ENCODE assay signal across 8 cellular contexts in genomic region chr19:16628984-16629691, GRCh38. TPM values are rescaled to one million over a fixed set of nuclear protein-coding genes. Genes with fewer than 3 reads are reported as not detected.
DNase-seq lines count a peak whose midpoint lies in the region; TF ChIP-seq lines count a peak whose summit lies in the region.

No MANE protein-coding gene starts in this region.

- peaks cover 25 to 42% of the 10 kb centered on the region in 2 donors for H3K4me1 ChIP-seq in adrenal gland (replicated peaks in 1 of 2)
- H3K4me1 ChIP-seq in iPS DF 6.9 (ENCODE audit: control insufficient read depth, insufficient read depth, low read length) = no peaks in the 10 kb centered on the region

- TF ChIP-seq POLR2A in adrenal gland (IDR thresholded peaks at IDR 0.05) = peak in 1 of 2 donors; percentile 20

- WGBS in adrenal gland, 4 donors = 2 to 5% (median 4%) methylated on average over 14 to 23 of the region's 23 CpGs
- WGBS in iPS DF 6.9 (ENCODE audit: insufficient coverage, insufficient read length) = no CpG with 5 or more reads among the region's 23 CpGs

- H3K27ac ChIP-seq in adrenal gland = peak overlapping the region; percentile 87 to 99 (median 96)
- no peak overlapping the region for H3K27ac ChIP-seq in iPS DF 6.9 (ENCODE audit: low read length)
- H3K27ac ChIP-seq in skin epidermis = peak overlapping the region; percentile 83 to 99 (median 95)

- intact Hi-C loops in adrenal gland (cut with DNase I) = loop anchor here in 1 of 2 donors (10.0 kb wide), 1 partner anchor 54 kb away; the partner anchor contains the start of gene SLC35E1

- H3K9me3 ChIP-seq in adrenal gland (replicated peaks in 1 of 3) (no peaks in the 10 kb centered on the region), iPS DF 6.9 (ENCODE audit: control insufficient read depth, insufficient read depth, low read length) (no peaks in the 10 kb centered on the region)

- H3K27me3 ChIP-seq in adrenal gland = no peaks in the 10 kb centered on the region
- H3K27me3 ChIP-seq in iPS DF 6.9 (ENCODE audit: control insufficient read depth, insufficient read depth, low read length) = no peaks in the 10 kb centered on the region

- H3K4me3 ChIP-seq in adrenal gland (peak overlapping the region in 3 of 4 donors; percentile 60 to 87 (median 81)), iPS DF 6.9 (ENCODE audit: low read length) (peak overlapping the region; percentile 90; the same call in 1 of the 2 replicates), skin epidermis (peak overlapping the region; percentile 70 to 99 (median 93))

- peaks cover 0 to 22% of the 10 kb centered on the region in 2 donors for H3K36me3 ChIP-seq in adrenal gland (replicated peaks in 1 of 2)
- 0 out of 2 replicates have a peak, but pooled peaks cover 2% of the 10 kb centered on the region for H3K36me3 ChIP-seq in iPS DF 6.9 (ENCODE audit: control insufficient read depth, insufficient read depth, low read length)

- peak; percentile 13 for DNase-seq in stimulated activated CD4-positive, alpha-beta T cell treated with anti-CD3 and anti-CD28 coated beads, Interleukin-15, amount 100 ng/mL, for 24 hours
- DNase-seq in stimulated activated CD4-positive, alpha-beta T cell treated with anti-CD3 and anti-CD28 coated beads, Interleukin-4, amount 100 ng/mL, for 1 hour = no peak
- DNase-seq in NCI-H1105 treated with DMSO at 0.1 percent for 48 hours (lab: John Stamatoyannopoulos, UW) (peak; percentile 59), adrenal gland (peak; percentile 37 to 80 (median 68)), iPS DF 6.9 (ENCODE audit: low read depth, low spot score) (no peak), islet precursor cell (no peak), SHP77 treated with DMSO at 0.1 percent for 48 hours (lab: John Stamatoyannopoulos, UW) (no peak)

- no peak for TF ChIP-seq CTCF in adrenal gland (IDR thresholded peaks at IDR 0.05)

RNA-seq across cellular contexts. Expression of gene MED26, which starts 1.1 kb away (rescaled TPM):
- 10 to 100 TPM in 3 of 8 donors, 1 to 10 TPM in 5; 8.1 to 17.3 (median 9.6) TPM for total RNA-seq in adrenal gland
- 1 to 10 TPM; 4.6 to 6.9 (median 6.4) TPM for polyA plus RNA-seq in adrenal gland

RNA-seq across cellular contexts. Expression of gene SMIM7, which starts 30.8 kb away (rescaled TPM):
- 100 to 1,000 TPM in 2 of 8 donors, 10 to 100 TPM in 6; 76.0 to 136 (median 90.6) TPM for total RNA-seq in adrenal gland
- polyA plus RNA-seq in adrenal gland = 100 to 1,000 TPM in 1 of 3 donors, 10 to 100 TPM in 2; 82.9 to 102 (median 87.3) TPM

RNA-seq across cellular contexts. Expression of gene TMEM38A, which starts 31.8 kb away (rescaled TPM):
- 10 to 100 TPM in 1 of 8 donors, 1 to 10 TPM in 7; 5.0 to 10.4 (median 6.7) TPM for total RNA-seq in adrenal gland
- polyA plus RNA-seq in adrenal gland = 1 to 10 TPM; 2.2 to 4.1 (median 3.3) TPM

RNA-seq across cellular contexts. Expression of gene SLC35E1, which starts 56.9 kb away (rescaled TPM):
- 10 to 100 TPM; 22.6 to 49.8 (median 40.2) TPM for total RNA-seq in adrenal gland
- 10 to 100 TPM; 22.0 to 43.1 (median 26.8) TPM for polyA plus RNA-seq in adrenal gland

Comparison
In these comparisons a context has a peak if more than half of its experiments do, and no peak if none do; other contexts are left out.
1. DNase-seq: peak in stimulated activated CD4-positive, alpha-beta T cell treated with anti-CD3 and anti-CD28 coated beads, Interleukin-15, amount 100 ng/mL, for 24 hours (single experiment), NCI-H1105 treated with DMSO at 0.1 percent for 48 hours (single experiment) and adrenal gland (7 of 7); none in stimulated activated CD4-positive, alpha-beta T cell treated with anti-CD3 and anti-CD28 coated beads, Interleukin-4, amount 100 ng/mL, for 1 hour (single experiment), iPS DF 6.9 (single experiment), islet precursor cell (single experiment) and SHP77 treated with DMSO at 0.1 percent for 48 hours (single experiment).
2. Peak in every context shown above with its lines, with median percentiles within 50 percentile points of each other: H3K4me3 ChIP-seq.